Comparison of ENCODE assay signal across 32 cellular contexts in genomic region chr1:228145498-228146425, GRCh38. TPM values are rescaled to one million over a fixed set of nuclear protein-coding genes. Genes with fewer than 3 reads are reported as not detected.
DNase-seq lines count a peak whose midpoint lies in the region; FAIRE-seq and TF ChIP-seq lines count a peak whose summit lies in the region.
"Had no signal": no experiment of that assay in that cellular context is flagged by ENCODE, and none has a peak within 500 bp of the region (broad histone marks: within the 10 kb centered on the region; RNA-seq: fewer than 3 reads in every experiment).

No MANE protein-coding gene starts in this region.

- peaks cover 35% of the 10 kb centered on the region for H3K4me1 ChIP-seq in astrocyte (ENCODE audit: insufficient read depth, low read length)

- H3K9me3 ChIP-seq in astrocyte (ENCODE audit: insufficient read depth, low read depth, low read length), result no peaks in the 10 kb centered on the region
- H3K9me3 ChIP-seq: adrenal gland, Caco-2, esophagus muscularis mucosa, ovary, thoracic aorta had no signal

- H3K79me2 ChIP-seq in astrocyte (ENCODE audit: insufficient read depth, low read length), result peaks cover 82% of the 10 kb centered on the region

- FAIRE-seq in astrocyte (lab: Jason Lieb, UNC), result no peak
- FAIRE-seq: colon, H54 had no signal

- no peaks in the 10 kb centered on the region for H3K27me3 ChIP-seq in astrocyte (ENCODE audit: insufficient read depth, low read length)
- H3K27me3 ChIP-seq: adrenal gland, brain microvascular endothelial cell, esophagus muscularis mucosa, hepatocyte, ovary had no signal

- H3K27ac Mint-ChIP-seq in astrocyte (ENCODE audit: unreplicated experiment), result peak overlapping the region; percentile 41
- H3K27ac Mint-ChIP-seq: activated B cell treated with CpG ODN at 0.5 μM for 24 hours; T-helper 2 cell treated with Interferon-gamma antibody and Interleukin-4, amounts not matched to agents 5 μg/mL and 100 μg/mL, for 36 hours had no signal

- peak; percentile 12 for DNase-seq in activated CD8-positive, alpha-beta memory T cell treated with anti-CD3 and anti-CD28 coated beads, Interleukin-2, amount 50 U/mL, for 4 hours
- no peak for DNase-seq in activated CD8-positive, alpha-beta memory T cell treated with anti-CD3 and anti-CD28 coated beads, Interleukin-2, amount 50 U/mL, for 48 hours
- peak; percentile 9 for DNase-seq in GM13977 (ENCODE audit: low spot score)
- DNase-seq in astrocyte (ENCODE audit: low read depth), result no peak
- peak; percentile 67 for DNase-seq in posterior vena cava (ENCODE audit: low spot score)
- no peak for DNase-seq in HT-29 (ENCODE audit: low spot score)
- no peak for DNase-seq in NOMO-1 treated with dmso at 0.1 percent for 144 hours (lab: John Stamatoyannopoulos, UW; ENCODE audit: unreplicated experiment)
- DNase-seq in AG08395 (ENCODE audit: low spot score), result no peak
- DNase-seq: 8988T; activated B cell treated with CpG ODN at 0.5 μM for 24 hours; brain microvascular endothelial cell; Caco-2; DMS79 treated with DMSO at 0.1 percent for 48 hours; foreskin melanocyte; IMR-90; naive B cell; NCI-H1105 treated with DMSO at 0.1 percent for 48 hours; NCI-H2029 treated with DMSO at 0.1 percent for 48 hours; NCI-H2227 treated with DMSO at 0.1 percent for 48 hours; NCI-H774; stimulated activated CD4-positive, alpha-beta T cell treated with anti-CD3 and anti-CD28 coated beads, Interleukin-12 subunit alpha, Interleukin-12 subunit beta, amount 100 ng/mL, for 4 hours; stimulated activated CD4-positive, alpha-beta T cell treated with anti-CD3 and anti-CD28 coated beads, Interleukin-4, amount 100 ng/mL, for 24 hours; stimulated activated naive CD4-positive, alpha-beta T cell had no signal

- H3K4me3 ChIP-seq in astrocyte (ENCODE audit: insufficient read depth, low read depth, low read length), result no peak overlapping the region
- H3K4me3 ChIP-seq: adrenal gland, esophagus muscularis mucosa, hepatocyte, ovary, thoracic aorta had no signal

- peaks cover 6% of the 10 kb centered on the region for H3K36me3 ChIP-seq in astrocyte (ENCODE audit: insufficient read depth, low read length)
- H3K36me3 ChIP-seq: ovary had no signal

- intact Hi-C loops in posterior vena cava (cut with DNase I), result no loop called here

- H3K9ac ChIP-seq in astrocyte (ENCODE audit: low read length), result no peak overlapping the region

- no peak overlapping the region for H3K4me3 Mint-ChIP-seq in astrocyte (ENCODE audit: unreplicated experiment)
- H3K4me3 Mint-ChIP-seq: activated B cell treated with CpG ODN at 0.5 μM for 24 hours; naive B cell; T-helper 2 cell treated with Interferon-gamma antibody and Interleukin-4, amounts not matched to agents 5 μg/mL and 100 μg/mL, for 36 hours had no signal

- no peak overlapping the region for H2AFZ ChIP-seq in astrocyte (ENCODE audit: low read depth, low read length)
- H2AFZ ChIP-seq: hepatocyte had no signal

- no peak overlapping the region for H3K4me2 ChIP-seq in astrocyte (ENCODE audit: low read length)
- H3K4me2 ChIP-seq: hepatocyte had no signal

- H3K9me3 Mint-ChIP-seq in astrocyte (ENCODE audit: unreplicated experiment), result no peaks in the 10 kb centered on the region
- H3K9me3 Mint-ChIP-seq: activated B cell treated with CpG ODN at 0.5 μM for 24 hours; naive B cell; T-helper 2 cell treated with Interferon-gamma antibody and Interleukin-4, amounts not matched to agents 5 μg/mL and 100 μg/mL, for 36 hours had no signal

- TF ChIP-seq CTCF in GM13977 (IDR thresholded peaks at IDR 0.05; ENCODE audit: extremely low read depth, insufficient read depth, missing control alignments) (no peak), astrocyte (IDR thresholded peaks at IDR 0.05; ENCODE audit: insufficient read depth, low read depth, low read length) (no peak)

- H3K4me1 Mint-ChIP-seq in astrocyte (ENCODE audit: low read depth, unreplicated experiment), result peaks cover 20% of the 10 kb centered on the region

- H3K27ac ChIP-seq in astrocyte (ENCODE audit: low read depth, low read length), result no peak overlapping the region
- H3K27ac ChIP-seq: adrenal gland, brain microvascular endothelial cell, esophagus muscularis mucosa, hepatocyte, HL-60, ovary, thoracic aorta had no signal

- H4K20me1 ChIP-seq in astrocyte (ENCODE audit: insufficient read depth, low read length), result peaks cover 79% of the 10 kb centered on the region

- peaks cover 3% of the 10 kb centered on the region for H3K36me3 Mint-ChIP-seq in astrocyte (ENCODE audit: low read depth, unreplicated experiment)
- H3K36me3 Mint-ChIP-seq: naive B cell had no signal

- in situ Hi-C loops in GM13977 (cut with MboI; ENCODE audit: low pct_unique_long_range_greater_than_20kb, low sequenced_read_pairs, unreplicated experiment), result no loop called here

- H3K27me3 Mint-ChIP-seq in astrocyte (ENCODE audit: low read depth, unreplicated experiment), result no peaks in the 10 kb centered on the region
- H3K27me3 Mint-ChIP-seq: activated B cell treated with CpG ODN at 0.5 μM for 24 hours, naive B cell had no signal

RNA-seq across cellular contexts. Expression of gene GJC2, which starts 4.0 kb away (rescaled TPM):
- total RNA-seq in astrocyte, result 1.1 and 1.4 TPM in 2 replicates
- total RNA-seq in posterior vena cava, result 1 to 10 TPM; 6.9 to 8.2 TPM
- total RNA-seq in HT-29 (2014; rRNA removed; shearing (Covaris generic)), result 45.3 and 48.4 TPM in 2 replicates

RNA-seq across cellular contexts. Expression of gene GUK1, which starts 5.7 kb away (rescaled TPM):
- 214 and 217 TPM in 2 replicates for total RNA-seq in astrocyte
- 100 to 1,000 TPM; 220 to 234 TPM for total RNA-seq in posterior vena cava
- total RNA-seq in HT-29 (2014; rRNA removed; shearing (Covaris generic)), result 608 and 613 TPM in 2 replicates

RNA-seq across cellular contexts. Expression of gene IBA57, which starts 19.8 kb away (rescaled TPM):
- 3.8 and 4.9 TPM in 2 replicates for total RNA-seq in astrocyte
- total RNA-seq in posterior vena cava, result 1 to 10 TPM; 7.4 to 7.8 TPM
- 16.5 and 30.4 TPM in 2 replicates for total RNA-seq in HT-29 (2014; rRNA removed; shearing (Covaris generic))

RNA-seq across cellular contexts. Expression of gene MRPL55, which starts 36.7 kb away (rescaled TPM):
- total RNA-seq in astrocyte (50.8 and 53.3 TPM in 2 replicates), posterior vena cava (10 to 100 TPM; 30.0 to 30.9 TPM)
- total RNA-seq in HT-29 (2014; rRNA removed; shearing (Covaris generic)), result 158 and 201 TPM in 2 replicates

RNA-seq across cellular contexts. Expression of gene C1orf35, which starts 42.6 kb away (rescaled TPM):
- total RNA-seq in astrocyte, result 19.8 and 21.8 TPM in 2 replicates
- total RNA-seq in posterior vena cava, result 1 to 10 TPM; 7.8 to 8.0 TPM
- 30.3 and 38.4 TPM in 2 replicates for total RNA-seq in HT-29 (2014; rRNA removed; shearing (Covaris generic))

Comparison
In these comparisons a context has a peak if more than half of its experiments do, and no peak if none do; other contexts are left out.
1. DNase-seq: peak in activated CD8-positive, alpha-beta memory T cell treated with anti-CD3 and anti-CD28 coated beads, Interleukin-2, amount 50 U/mL, for 4 hours (single experiment), GM13977 (single experiment) and posterior vena cava (single experiment); none in activated CD8-positive, alpha-beta memory T cell treated with anti-CD3 and anti-CD28 coated beads, Interleukin-2, amount 50 U/mL, for 48 hours (single experiment), astrocyte (single experiment), HT-29 (single experiment), NOMO-1 treated with dmso at 0.1 percent for 144 hours (single experiment) and AG08395 (single experiment).